Comparison of ENCODE assay signal across 13 cellular contexts in the genomic region with DNA sequence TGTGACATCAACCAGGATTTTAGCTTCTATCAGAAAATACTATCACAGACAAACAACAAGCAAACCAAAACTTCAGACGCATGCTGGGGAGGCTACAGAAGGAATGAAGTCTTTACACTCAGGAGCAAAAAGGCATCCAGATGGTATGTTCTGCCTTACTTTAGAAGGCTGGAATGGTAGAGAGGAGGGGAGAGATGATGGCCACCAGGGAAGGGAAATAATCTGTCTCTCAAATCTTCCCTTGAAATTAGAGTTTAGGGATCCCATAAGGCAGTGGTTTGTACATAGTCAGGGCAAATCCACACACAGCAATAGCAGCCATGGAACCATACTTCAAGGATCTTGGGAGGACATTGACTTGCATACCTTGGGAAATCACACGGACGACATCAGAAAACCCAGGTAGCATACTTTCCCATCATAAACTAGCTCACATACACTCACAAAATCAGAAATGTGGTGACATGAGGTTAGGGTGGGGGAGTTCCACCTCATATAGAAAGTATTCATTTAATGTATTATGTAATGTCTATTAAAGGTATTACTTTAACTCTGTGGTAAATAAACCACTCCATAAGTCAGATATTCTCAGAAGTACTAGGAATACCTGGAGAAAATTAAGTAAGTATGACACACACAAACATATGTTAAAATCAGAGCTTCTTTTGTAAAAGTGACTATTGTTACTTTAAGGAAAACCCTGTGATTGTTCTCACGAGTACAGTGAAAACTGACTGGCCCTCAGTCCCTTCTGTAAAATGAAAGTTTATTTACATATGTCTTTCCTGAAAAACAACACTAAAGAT. TPM values are rescaled to one million over a fixed set of nuclear protein-coding genes. Genes with fewer than 3 reads are reported as not detected.
DNase-seq lines count a peak whose midpoint lies in the region; ATAC-seq lines count a peak whose summit lies in the region.
"Had no signal": no experiment of that assay in that cellular context is flagged by ENCODE, and none has a peak within 500 bp of the region (broad histone marks: within the 10 kb centered on the region; RNA-seq: fewer than 3 reads in every experiment).

No MANE protein-coding gene starts in this region.

- CTCF ChIA-PET in activated naive CD4-positive, alpha-beta T cell treated with anti-CD3 and anti-CD28 coated beads for 36 hours (lab: Charles Lee), result interaction anchor here (0.6 to 2.0 kb wide), 10 partner anchors 10 to 186 kb away, joined by 3 to 6 read pairs (median 4); a partner anchor contains a TSS

- peaks cover 70% of the 10 kb centered on the region for H3K36me3 Mint-ChIP-seq in activated naive CD4-positive, alpha-beta T cell treated with anti-CD3 and anti-CD28 coated beads for 36 hours (ENCODE audit: low read depth)
- H3K36me3 Mint-ChIP-seq in stimulated activated naive CD8-positive, alpha-beta T cell treated with anti-CD3 and anti-CD28 coated beads, Interleukin-15, Interleukin-2, amounts not matched to agents 100 ng/mL and 50 ng/mL, for 24 hours (ENCODE audit: low read depth), result peaks cover 55% of the 10 kb centered on the region

- peak overlapping the region; percentile 100 for H3K4me3 Mint-ChIP-seq in activated naive CD4-positive, alpha-beta T cell treated with anti-CD3 and anti-CD28 coated beads for 36 hours
- peak overlapping the region; percentile 64 for H3K4me3 Mint-ChIP-seq in stimulated activated naive CD8-positive, alpha-beta T cell treated with anti-CD3 and anti-CD28 coated beads, Interleukin-15, Interleukin-2, amounts not matched to agents 100 ng/mL and 50 ng/mL, for 24 hours

- peaks cover 81% of the 10 kb centered on the region for H3K4me1 Mint-ChIP-seq in activated naive CD4-positive, alpha-beta T cell treated with anti-CD3 and anti-CD28 coated beads for 36 hours (ENCODE audit: low read depth)
- peaks cover 74% of the 10 kb centered on the region for H3K4me1 Mint-ChIP-seq in stimulated activated naive CD8-positive, alpha-beta T cell treated with anti-CD3 and anti-CD28 coated beads, Interleukin-15, Interleukin-2, amounts not matched to agents 100 ng/mL and 50 ng/mL, for 24 hours (ENCODE audit: low read depth)

- DNase-seq in activated naive CD4-positive, alpha-beta T cell treated with anti-CD3 and anti-CD28 coated beads for 36 hours, result peak; percentile 56
- DNase-seq in activated naive CD4-positive, alpha-beta T cell (lab: John Stamatoyannopoulos, UW), result no peak
- DNase-seq in NOMO-1 treated with dmso at 0.1 percent for 144 hours (lab: John Stamatoyannopoulos, UW; ENCODE audit: unreplicated experiment) (no peak), medulla oblongata (ENCODE audit: extremely low spot score) (no peak)
- no peak for DNase-seq in effector CD8-positive, alpha-beta T cell (lab: John Stamatoyannopoulos, UW)
- DNase-seq: central memory CD4-positive, alpha-beta T cell; GDM1; NCI-H446 treated with DMSO at 0.1 percent for 48 hours had no signal

- no peaks in the 10 kb centered on the region for H3K27me3 Mint-ChIP-seq in activated naive CD4-positive, alpha-beta T cell treated with anti-CD3 and anti-CD28 coated beads for 36 hours (ENCODE audit: low read depth)
- no peaks in the 10 kb centered on the region for H3K27me3 Mint-ChIP-seq in stimulated activated naive CD8-positive, alpha-beta T cell treated with anti-CD3 and anti-CD28 coated beads, Interleukin-15, Interleukin-2, amounts not matched to agents 100 ng/mL and 50 ng/mL, for 24 hours

- peak overlapping the region; percentile 100 for H3K27ac Mint-ChIP-seq in activated naive CD4-positive, alpha-beta T cell treated with anti-CD3 and anti-CD28 coated beads for 36 hours
- H3K27ac Mint-ChIP-seq in stimulated activated naive CD8-positive, alpha-beta T cell treated with anti-CD3 and anti-CD28 coated beads, Interleukin-15, Interleukin-2, amounts not matched to agents 100 ng/mL and 50 ng/mL, for 24 hours, result peak overlapping the region; percentile 96

- ATAC-seq in GM21529 (IDR thresholded peaks at IDR 0.05; ENCODE audit: unreplicated experiment) (peak; percentile 51), HG03469 (IDR thresholded peaks at IDR 0.05; ENCODE audit: unreplicated experiment) (peak; percentile 37)
- ATAC-seq: HCT116 had no signal

- peaks cover 6% of the 10 kb centered on the region for H3K9me3 Mint-ChIP-seq in activated naive CD4-positive, alpha-beta T cell treated with anti-CD3 and anti-CD28 coated beads for 36 hours
- H3K9me3 Mint-ChIP-seq in stimulated activated naive CD8-positive, alpha-beta T cell treated with anti-CD3 and anti-CD28 coated beads, Interleukin-15, Interleukin-2, amounts not matched to agents 100 ng/mL and 50 ng/mL, for 24 hours, result peaks cover 3% of the 10 kb centered on the region

- intact Hi-C loops in activated naive CD4-positive, alpha-beta T cell treated with anti-CD3 and anti-CD28 coated beads for 36 hours (cut with micrococcal nuclease), result loop anchor here (1.0 to 5.0 kb wide), 4 partner anchors 57 to 943 kb away; a partner anchor contains a TSS

RNA-seq across cellular contexts. Expression of a gene that starts 9.4 kb away (rescaled TPM):
- total RNA-seq in activated naive CD4-positive, alpha-beta T cell treated with anti-CD3 and anti-CD28 coated beads for 36 hours, result 10 to 100 TPM; 70.6 to 73.4 TPM
- total RNA-seq: SK-MEL-5 had no signal
